8 cellular contexts compared by ENCODE assay signal in the genomic region with DNA sequence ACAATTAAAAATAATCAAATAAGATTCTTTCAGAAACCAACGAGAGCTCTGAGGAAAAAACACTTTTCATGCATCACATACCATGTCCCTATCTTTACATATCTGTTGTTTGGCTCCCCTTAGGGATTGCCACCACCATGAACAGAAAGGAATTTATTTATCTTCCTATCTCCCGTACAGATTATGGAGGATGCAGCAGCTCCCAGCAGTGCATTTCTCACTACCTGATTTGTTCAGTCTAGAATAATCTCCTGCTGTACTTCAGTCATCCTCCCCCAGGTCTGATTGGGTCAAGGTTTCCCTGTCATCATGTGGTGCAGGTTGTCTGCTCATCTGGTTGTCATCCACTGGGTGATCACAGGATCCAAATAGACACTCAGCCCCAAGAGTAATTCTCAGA.
"Had no signal": no experiment of that assay in that cellular context is flagged by ENCODE, and none has a peak within 500 bp of the region (broad histone marks: within the 10 kb centered on the region; RNA-seq: fewer than 3 reads in every experiment).

No MANE protein-coding gene starts in this region.

- H3K27ac ChIP-seq: GM23248 had no signal

- H3K36me3 ChIP-seq: HAP-1 had no signal

- H3K9me3 Mint-ChIP-seq: H9 had no signal

- H3K4me1 Mint-ChIP-seq: H9 had no signal

- H3K27ac Mint-ChIP-seq: H9, HFFc6 had no signal

- H3K9ac ChIP-seq: GM23248 had no signal

- H3K4me3 Mint-ChIP-seq: H9, HFFc6 had no signal

- H3K4me3 ChIP-seq: GM23248, HAP-1 had no signal

- H3K9me3 ChIP-seq: HAP-1 had no signal

- DNase-seq: GM23248, GOT3, H7, H9, HCEC 1CT, HFFc6 had no signal

- H2AFZ ChIP-seq: GM23248 had no signal

- ATAC-seq: HCT116 had no signal
